Comparison of ENCODE assay signal across 8 cellular contexts in genomic region chr9:133148351-133149129, GRCh38. TPM values are rescaled to one million over a fixed set of nuclear protein-coding genes. Genes with fewer than 3 reads are reported as not detected.
DNase-seq lines count a peak whose midpoint lies in the region; ATAC-seq and TF ChIP-seq lines count a peak whose summit lies in the region.

No MANE protein-coding gene starts in this region.

- peak; percentile 24 for ATAC-seq in GM19397 (IDR thresholded peaks at IDR 0.05; ENCODE audit: unreplicated experiment)
- ATAC-seq in HG03521 (IDR thresholded peaks at IDR 0.05; ENCODE audit: unreplicated experiment), result peak; percentile 0
- no peak for ATAC-seq in HG02798 (IDR thresholded peaks at IDR 0.05; ENCODE audit: poor library complexity, unreplicated experiment)

- peak overlapping the region; percentile 98 for H3K4me2 ChIP-seq in smooth muscle cell

- DNase-seq in CD4-positive, alpha-beta memory T cell, result peak; percentile 74 to 84 (median 77)
- DNase-seq in SW480 (ENCODE audit: low spot score) (peak; percentile 37), astrocyte of the hippocampus (ENCODE audit: low read depth, low spot score) (peak; percentile 65), smooth muscle cell (lab: John Stamatoyannopoulos, UW; ENCODE audit: unreplicated experiment) (no peak)

- peak overlapping the region; percentile 90 for H3K27ac ChIP-seq in CD4-positive, alpha-beta memory T cell (ENCODE audit: low read depth, low read length)
- H3K27ac ChIP-seq in smooth muscle cell (ENCODE audit: low read depth), result peak overlapping the region; percentile 84

- TF ChIP-seq CTCF in smooth muscle cell (IDR thresholded peaks at IDR 0.05; ENCODE audit: borderline replicate concordance, insufficient read depth, poor library complexity, severe bottlenecking), result no peak

- peaks cover 0 to 11% of the 10 kb centered on the region in 2 donors for H3K36me3 Mint-ChIP-seq in CD4-positive, alpha-beta memory T cell

- H3K9me3 Mint-ChIP-seq in CD4-positive, alpha-beta memory T cell, result no peaks in the 10 kb centered on the region

- CTCF ChIA-PET in CD4-positive, alpha-beta memory T cell (lab: Charles Lee; ENCODE audit: partially characterized antibody), result interaction anchor here (1.4 to 19.9 kb wide), 9 partner anchors 10 to 204 kb away, joined by 4 to 596 read pairs (median 7); partner anchors contain the start of genes GTF3C5 and RALGDS

- peaks cover 39% of the 10 kb centered on the region for H4K20me1 ChIP-seq in smooth muscle cell (ENCODE audit: low read depth)

- no peaks in the 10 kb centered on the region for H3K9me3 ChIP-seq in CD4-positive, alpha-beta memory T cell (ENCODE audit: control insufficient read depth in 1 of 2, low read length in 2 of 2)
- no peaks in the 10 kb centered on the region for H3K9me3 ChIP-seq in smooth muscle cell (replicated peaks; ENCODE audit: low read depth)

- peak overlapping the region; percentile 69 for H3K9ac ChIP-seq in smooth muscle cell (ENCODE audit: low read depth)

- peaks cover 5% of the 10 kb centered on the region for H3F3A ChIP-seq in smooth muscle cell (ENCODE audit: low read depth)

- no peaks in the 10 kb centered on the region for H3K27me3 Mint-ChIP-seq in CD4-positive, alpha-beta memory T cell

- H3K4me3 ChIP-seq in CD4-positive, alpha-beta memory T cell (ENCODE audit: low read length in 2 of 2), result peak overlapping the region; percentile 77 to 81
- H3K4me3 ChIP-seq in iPS-11a (ENCODE audit: low read depth, low read length) (peak overlapping the region; percentile 45), smooth muscle cell (peak overlapping the region; percentile 72)

- peaks cover 4% of the 10 kb centered on the region for H3K36me3 ChIP-seq in CD4-positive, alpha-beta memory T cell (ENCODE audit: insufficient read depth, low read length)
- no peaks in the 10 kb centered on the region for H3K36me3 ChIP-seq in smooth muscle cell (ENCODE audit: low read depth)

- H3K4me1 ChIP-seq in CD4-positive, alpha-beta memory T cell (ENCODE audit: insufficient read depth, low read length), result peaks cover 50% of the 10 kb centered on the region
- H3K4me1 ChIP-seq in smooth muscle cell (ENCODE audit: low read depth), result peaks cover 16% of the 10 kb centered on the region

- peak overlapping the region; percentile 90 to 98 (median 94) for H3K4me3 Mint-ChIP-seq in CD4-positive, alpha-beta memory T cell

- peaks cover 21 to 51% (median 38%) of the 10 kb centered on the region in 4 donors for H3K4me1 Mint-ChIP-seq in CD4-positive, alpha-beta memory T cell

- intact Hi-C loops in CD4-positive, alpha-beta memory T cell (cut with micrococcal nuclease), result loop anchor here (1.0 kb wide), 1 partner anchor 27 kb away; the partner anchor contains the start of gene RALGDS

- no peak overlapping the region for H2AFZ ChIP-seq in smooth muscle cell (ENCODE audit: low read depth)

- H3K27me3 ChIP-seq in CD4-positive, alpha-beta memory T cell (ENCODE audit: insufficient read depth, low read length), result no peaks in the 10 kb centered on the region
- H3K27me3 ChIP-seq in smooth muscle cell (ENCODE audit: low read depth), result no peaks in the 10 kb centered on the region

- H3K79me2 ChIP-seq in smooth muscle cell (ENCODE audit: low read depth), result peaks cover 19% of the 10 kb centered on the region

- H3K27ac Mint-ChIP-seq in CD4-positive, alpha-beta memory T cell, result peak overlapping the region; percentile 97 to 100 (median 99)

- POLR2A ChIA-PET in CD4-positive, alpha-beta memory T cell (lab: Charles Lee; ENCODE audit: partially characterized antibody), result interaction anchor here (1.1 to 13.6 kb wide), 7 partner anchors 12 to 207 kb away, joined by 3 to 424 read pairs (median 5); partner anchors contain the start of genes GTF3C5, RALGDS and TSC1

- 4% methylated on average over 49 of the region's 63 CpGs for WGBS in smooth muscle cell (ENCODE audit: low lambda C conversion rate)

RNA-seq across cellular contexts. Expression of gene GBGT1, which starts 15.2 kb away (rescaled TPM):
- 1 to 10 TPM; 3.6 to 6.3 TPM for total RNA-seq in CD4-positive, alpha-beta memory T cell
- under 1 TPM; 0.16 to 0.50 TPM for polyA plus RNA-seq in CD4-positive, alpha-beta memory T cell
- 8.2 and 11.3 TPM in 2 replicates for total RNA-seq in smooth muscle cell
- polyA plus RNA-seq in smooth muscle cell, result 4.5 and 6.7 TPM in 2 replicates

RNA-seq across cellular contexts. Expression of gene RALGDS, which starts 27.5 kb away (rescaled TPM):
- 100 to 1,000 TPM; 123 to 131 TPM for total RNA-seq in CD4-positive, alpha-beta memory T cell
- polyA plus RNA-seq in CD4-positive, alpha-beta memory T cell, result 10 to 100 TPM; 27.9 to 67.8 TPM
- 27.8 and 28.5 TPM in 2 replicates for total RNA-seq in smooth muscle cell
- polyA plus RNA-seq in smooth muscle cell, result 37.7 and 43.7 TPM in 2 replicates
